ENCODE assay signal across 8 cellular contexts in the genomic region with DNA sequence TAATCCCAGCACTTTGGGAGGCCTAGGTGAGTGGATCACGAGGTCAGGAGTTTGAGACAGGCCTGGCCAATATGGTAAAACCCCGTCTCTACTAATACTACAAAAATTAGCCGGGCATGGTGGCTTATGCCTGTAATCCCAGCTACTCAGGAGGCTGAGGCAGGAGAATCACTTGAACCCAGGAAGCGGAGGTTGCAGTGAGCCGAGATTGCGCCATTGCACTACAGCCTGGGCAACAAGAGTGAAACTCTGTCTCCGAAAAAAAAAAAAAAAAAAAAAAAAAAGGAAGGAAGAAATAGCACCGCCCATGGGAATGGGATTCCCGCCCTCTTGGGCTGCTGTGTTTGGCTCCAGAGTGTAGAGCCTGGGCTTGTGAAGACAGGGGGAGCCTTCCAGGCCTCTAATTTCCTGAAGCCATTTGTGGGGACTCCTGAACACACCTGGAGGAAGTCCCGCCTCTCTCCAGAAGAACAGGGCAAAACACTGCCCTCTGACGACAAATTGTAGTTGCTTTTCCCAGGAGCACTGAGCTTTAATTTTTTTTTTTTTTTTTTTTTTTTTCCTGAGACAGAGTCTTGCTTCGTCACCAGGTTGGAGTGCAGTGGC. TPM values are rescaled to one million over a fixed set of nuclear protein-coding genes. Genes with fewer than 3 reads are reported as not detected.
DNase-seq lines count a peak whose midpoint lies in the region; ATAC-seq and TF ChIP-seq lines count a peak whose summit lies in the region.
"Not testable (repeated sequence)": the region's sequence is repeated elsewhere in the genome, so short reads cannot be mapped to it uniquely, and the experiment has no call there.

No MANE protein-coding gene starts in this region.

- H3K4me1 Mint-ChIP-seq in GM23338, endodermal cell: not testable (repeated sequence)

- H4K20me1 ChIP-seq in GM23338 (replicated peaks; ENCODE audit: insufficient read depth); MM.1S (ENCODE audit: insufficient read depth, low read length): not testable (repeated sequence)

- not testable (repeated sequence) for H3F3A ChIP-seq in GM23338 (replicated peaks; ENCODE audit: low read depth); MM.1S (ENCODE audit: insufficient read depth, low read length)

- peaks cover 30% of the 10 kb centered on the region for H3K9me3 Mint-ChIP-seq in GM23338
- peaks cover 11% of the 10 kb centered on the region for H3K9me3 Mint-ChIP-seq in endodermal cell

- not testable (repeated sequence) for H3K79me2 ChIP-seq in GM23338 (replicated peaks; ENCODE audit: insufficient read depth); MM.1S (ENCODE audit: low read length)

- not testable (repeated sequence) for H3K27ac ChIP-seq in GM23338 (ENCODE audit: low read depth); MM.1S (ENCODE audit: low read length); endodermal cell (ENCODE audit: low read depth, low read length)

- H3K27me3 Mint-ChIP-seq in GM23338 (ENCODE audit: insufficient read depth, low read depth, poor library complexity) (peaks cover 12% of the 10 kb centered on the region), endodermal cell (ENCODE audit: insufficient read depth) (peaks cover 31% of the 10 kb centered on the region)

- peak overlapping the region; percentile 65; the same call in 1 of the 2 replicates for H2AFZ ChIP-seq in GM23338
- not testable (repeated sequence) for H2AFZ ChIP-seq in MM.1S (ENCODE audit: low read length)

- H3K36me3 Mint-ChIP-seq in GM23338 (ENCODE audit: low read depth); endodermal cell (ENCODE audit: low read depth): not testable (repeated sequence)

- not testable (repeated sequence) for H3K4me2 ChIP-seq in GM23338; MM.1S (ENCODE audit: low read depth, low read length)

- H3K36me3 ChIP-seq in GM23338 (ENCODE audit: insufficient read depth); MM.1S (replicated peaks; ENCODE audit: insufficient read depth, low read length); endodermal cell (ENCODE audit: control insufficient read depth, insufficient read depth, low read length): not testable (repeated sequence)

- not testable (repeated sequence) for H3K9me3 ChIP-seq in MM.1S (replicated peaks; ENCODE audit: insufficient read depth, low read length); endodermal cell (ENCODE audit: control insufficient read depth, low read length)

- not testable (repeated sequence) for H3K27me3 ChIP-seq in GM23338 (ENCODE audit: insufficient read depth); endodermal cell (ENCODE audit: control insufficient read depth, insufficient read depth, low read length, poor library complexity, severe bottlenecking)
- H3K27me3 ChIP-seq in MM.1S (replicated peaks; ENCODE audit: insufficient read depth, low read length): peaks cover 21% of the 10 kb centered on the region

- peak; percentile 94 for ATAC-seq in GM23338

- DNase-seq in AG09309 (ENCODE audit: low read depth); retinal pigment epithelial cell (ENCODE audit: low read depth): not testable (repeated sequence)
- DNase-seq in GM23338 (ENCODE audit: low spot score) (peak; percentile 93), MM.1S (peak; percentile 19), NCI-H82 (lab: John Stamatoyannopoulos, UW) (peak; percentile 20), SW 1271 (lab: John Stamatoyannopoulos, UW) (peak; percentile 58 to 60), endodermal cell (peak; percentile 84), iPS-NIHi7 (ENCODE audit: extremely low spot score) (peak; percentile 67)

- peak; percentile 13 for TF ChIP-seq CTCF in AG09309 (IDR thresholded peaks at IDR 0.05; ENCODE audit: control insufficient read depth, insufficient read depth, low read depth, low read length, missing control alignments)
- peak; percentile 53 to 56 for TF ChIP-seq CTCF in GM23338 (conservative IDR thresholded peaks at IDR 0.05; ENCODE audit: low read depth in 2 of 2)
- TF ChIP-seq CTCF in MM.1S (IDR thresholded peaks at IDR 0.05; ENCODE audit: low read length): not testable (repeated sequence)
- TF ChIP-seq CTCF in endodermal cell (conservative IDR thresholded peaks at IDR 0.05): peak; percentile 51
- peak; percentile 10 for TF ChIP-seq CTCF in retinal pigment epithelial cell (conservative IDR thresholded peaks at IDR 0.05; ENCODE audit: low read depth, low read length)

- not testable (repeated sequence) for H3K4me1 ChIP-seq in GM23338 (ENCODE audit: insufficient read depth); MM.1S (ENCODE audit: low read length); endodermal cell (ENCODE audit: control insufficient read depth, insufficient read depth, low read length)

- H3K9me2 ChIP-seq in GM23338 (ENCODE audit: insufficient read depth); MM.1S (replicated peaks; ENCODE audit: insufficient read depth, low read length): not testable (repeated sequence)

- H3K4me3 ChIP-seq in AG09309 (ENCODE audit: control insufficient read depth, low read depth, low read length); GM23338; MM.1S (ENCODE audit: low read length); endodermal cell (ENCODE audit: low read length); retinal pigment epithelial cell (ENCODE audit: low read length): not testable (repeated sequence)

- not testable (repeated sequence) for H3K9ac ChIP-seq in MM.1S (ENCODE audit: low read length); endodermal cell (ENCODE audit: extremely low read depth, low read length, poor library complexity, severe bottlenecking)

- H3K4me3 Mint-ChIP-seq in GM23338, endodermal cell: not testable (repeated sequence)

- 81 to 84% methylated on average over 8 to 12 of the region's 12 CpGs for WGBS in endodermal cell (ENCODE audit: insufficient coverage in 1 of 2, insufficient read length in 1 of 2), 2 experiments

- H3K27ac Mint-ChIP-seq in GM23338, endodermal cell: not testable (repeated sequence)

RNA-seq across cellular contexts. Expression of a gene that starts 42.7 kb away (rescaled TPM):
- 15.1 and 15.2 TPM in 2 replicates for total RNA-seq in GM23338 (2014; rRNA removed; shearing (Covaris generic))
- 6.3 and 6.5 TPM in 2 replicates for polyA plus RNA-seq in GM23338 (2016; fragmentation: Nextera tagmentation; extraction: Ambion mirVana)
- 10 to 100 TPM; 18.5 to 18.8 TPM for total RNA-seq in endodermal cell
- 10.6 TPM for polyA plus RNA-seq in endodermal cell (2013, experiment 1 of 2)
- 10.6 TPM for polyA plus RNA-seq in endodermal cell (2013, experiment 2 of 2)
